1 cellular context compared by ENCODE assay signal in the genomic region with DNA sequence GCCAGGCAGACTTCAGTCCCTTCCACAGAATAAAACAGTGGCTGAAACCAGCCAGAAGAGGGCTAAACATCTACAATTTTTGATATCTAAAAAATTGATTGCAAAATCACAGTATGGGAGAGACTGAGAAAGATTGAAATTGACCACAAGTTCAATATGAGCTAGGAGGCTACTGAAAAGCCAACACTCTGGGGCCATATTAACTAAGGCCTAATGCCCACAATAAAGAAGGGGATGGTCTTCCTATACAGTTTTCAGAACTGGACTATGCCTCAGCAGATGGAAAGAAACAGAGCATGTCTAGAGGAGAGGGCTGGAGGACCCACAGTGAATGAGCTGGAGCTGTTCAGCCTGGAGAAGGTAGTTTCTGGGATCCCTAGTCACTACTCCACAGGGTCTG.
TF ChIP-seq lines count a peak whose summit lies in the region.

No MANE protein-coding gene starts in this region.

TF ChIP-seq in K562, 482 proteins besides CTCF, POLR2A, EP300 and RAD21 (continued from another document):
- TF ChIP-seq, protein P1, sequence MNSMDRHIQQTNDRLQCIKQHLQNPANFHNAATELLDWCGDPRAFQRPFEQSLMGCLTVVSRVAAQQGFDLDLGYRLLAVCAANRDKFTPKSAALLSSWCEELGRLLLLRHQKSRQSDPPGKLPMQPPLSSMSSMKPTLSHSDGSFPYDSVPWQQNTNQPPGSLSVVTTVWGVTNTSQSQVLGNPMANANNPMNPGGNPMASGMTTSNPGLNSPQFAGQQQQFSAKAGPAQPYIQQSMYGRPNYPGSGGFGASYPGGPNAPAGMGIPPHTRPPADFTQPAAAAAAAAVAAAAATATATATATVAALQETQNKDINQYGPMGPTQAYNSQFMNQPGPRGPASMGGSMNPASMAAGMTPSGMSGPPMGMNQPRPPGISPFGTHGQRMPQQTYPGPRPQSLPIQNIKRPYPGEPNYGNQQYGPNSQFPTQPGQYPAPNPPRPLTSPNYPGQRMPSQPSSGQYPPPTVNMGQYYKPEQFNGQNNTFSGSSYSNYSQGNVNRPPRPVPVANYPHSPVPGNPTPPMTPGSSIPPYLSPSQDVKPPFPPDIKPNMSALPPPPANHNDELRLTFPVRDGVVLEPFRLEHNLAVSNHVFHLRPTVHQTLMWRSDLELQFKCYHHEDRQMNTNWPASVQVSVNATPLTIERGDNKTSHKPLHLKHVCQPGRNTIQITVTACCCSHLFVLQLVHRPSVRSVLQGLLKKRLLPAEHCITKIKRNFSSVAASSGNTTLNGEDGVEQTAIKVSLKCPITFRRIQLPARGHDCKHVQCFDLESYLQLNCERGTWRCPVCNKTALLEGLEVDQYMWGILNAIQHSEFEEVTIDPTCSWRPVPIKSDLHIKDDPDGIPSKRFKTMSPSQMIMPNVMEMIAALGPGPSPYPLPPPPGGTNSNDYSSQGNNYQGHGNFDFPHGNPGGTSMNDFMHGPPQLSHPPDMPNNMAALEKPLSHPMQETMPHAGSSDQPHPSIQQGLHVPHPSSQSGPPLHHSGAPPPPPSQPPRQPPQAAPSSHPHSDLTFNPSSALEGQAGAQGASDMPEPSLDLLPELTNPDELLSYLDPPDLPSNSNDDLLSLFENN (IDR thresholded peaks at IDR 0.05; ENCODE audit: low read depth in 2 of 2, low read length in 2 of 2) = no peak
- no peak for TF ChIP-seq PRDM10 (IDR thresholded peaks at IDR 0.05; ENCODE audit: partially characterized antibody)
- TF ChIP-seq SMAD2 (IDR thresholded peaks at IDR 0.05; ENCODE audit: low read depth, low read length) = no peak
- TF ChIP-seq FOXK2 (conservative IDR thresholded peaks at IDR 0.05 in 1 of 2, IDR thresholded peaks at IDR 0.05 in 1 of 2; ENCODE audit: low read depth in 2 of 2) = no peak
- TF ChIP-seq GTF2F1 (IDR thresholded peaks at IDR 0.05; ENCODE audit: low read depth, low read length) = no peak
- TF ChIP-seq ZNF77 (CRISPR knock-in tag; IDR thresholded peaks at IDR 0.05) = no peak
- TF ChIP-seq, protein P2, sequence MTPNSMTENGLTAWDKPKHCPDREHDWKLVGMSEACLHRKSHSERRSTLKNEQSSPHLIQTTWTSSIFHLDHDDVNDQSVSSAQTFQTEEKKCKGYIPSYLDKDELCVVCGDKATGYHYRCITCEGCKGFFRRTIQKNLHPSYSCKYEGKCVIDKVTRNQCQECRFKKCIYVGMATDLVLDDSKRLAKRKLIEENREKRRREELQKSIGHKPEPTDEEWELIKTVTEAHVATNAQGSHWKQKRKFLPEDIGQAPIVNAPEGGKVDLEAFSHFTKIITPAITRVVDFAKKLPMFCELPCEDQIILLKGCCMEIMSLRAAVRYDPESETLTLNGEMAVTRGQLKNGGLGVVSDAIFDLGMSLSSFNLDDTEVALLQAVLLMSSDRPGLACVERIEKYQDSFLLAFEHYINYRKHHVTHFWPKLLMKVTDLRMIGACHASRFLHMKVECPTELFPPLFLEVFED (CRISPR knock-in tag; conservative IDR thresholded peaks at IDR 0.05) = no peak
